8 cellular contexts compared by ENCODE assay signal in the genomic region with DNA sequence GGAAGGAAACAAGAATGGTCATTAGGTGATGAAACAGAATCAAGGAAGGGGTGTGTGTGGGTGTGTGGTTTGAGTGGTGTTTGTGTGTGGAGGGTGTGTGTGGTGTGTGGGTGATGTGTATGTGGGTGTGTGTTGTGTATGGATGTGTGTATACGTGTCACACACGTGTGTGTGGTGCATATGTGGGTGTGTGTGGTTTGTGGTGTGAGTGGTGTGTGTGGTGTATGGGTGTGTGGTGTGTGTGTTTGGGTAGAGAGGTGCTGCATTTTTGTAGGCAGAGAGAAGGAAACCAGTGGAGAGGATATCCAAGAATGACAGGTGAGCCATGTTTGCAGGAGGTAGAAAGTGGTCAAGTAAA. TPM values are rescaled to one million over a fixed set of nuclear protein-coding genes. Genes with fewer than 3 reads are reported as not detected.
DNase-seq lines count a peak whose midpoint lies in the region; ATAC-seq and TF ChIP-seq lines count a peak whose summit lies in the region.

No MANE protein-coding gene starts in this region.

- H3K4me3 ChIP-seq in MM.1S (ENCODE audit: low read length) (peak overlapping the region; percentile 93), neural cell (ENCODE audit: low read length) (peak overlapping the region; percentile 93)

- H3K9me2 ChIP-seq in MM.1S (replicated peaks; ENCODE audit: insufficient read depth, low read length), result no peaks in the 10 kb centered on the region
- H3K9me2 ChIP-seq in neural cell (ENCODE audit: insufficient read depth, low read length), result no peaks in the 10 kb centered on the region

- H3F3A ChIP-seq in MM.1S (ENCODE audit: insufficient read depth, low read length), result peaks cover 14% of the 10 kb centered on the region
- H3F3A ChIP-seq in neural cell (ENCODE audit: insufficient read depth, low read length, poor library complexity, severe bottlenecking), result no peaks in the 10 kb centered on the region

- H3K9ac ChIP-seq in MM.1S (ENCODE audit: low read length) (peak overlapping the region; percentile 89; the same call in 1 of the 2 replicates), neural cell (ENCODE audit: low read length) (no peak overlapping the region)

- H3K4me1 Mint-ChIP-seq in activated naive CD8-positive, alpha-beta T cell treated with anti-CD3 and anti-CD28 coated beads, Interleukin-2, amount 50 U/mL, for 24 hours, result peaks cover 20% of the 10 kb centered on the region

- peaks cover 17% of the 10 kb centered on the region for H3K4me1 ChIP-seq in MM.1S (ENCODE audit: low read length)

- no peak for TF ChIP-seq CTCF in C4-2B (conservative IDR thresholded peaks at IDR 0.05)
- TF ChIP-seq CTCF in MM.1S (IDR thresholded peaks at IDR 0.05; ENCODE audit: low read length), result no peak
- TF ChIP-seq CTCF in neural cell (IDR thresholded peaks at IDR 0.05; ENCODE audit: poor library complexity, severe bottlenecking), result no peak

- H3K27ac ChIP-seq in C4-2B (peak overlapping the region; percentile 93), MM.1S (ENCODE audit: low read length) (no peak overlapping the region), neural cell (ENCODE audit: low read length) (no peak overlapping the region)

- H3K27ac Mint-ChIP-seq in activated naive CD8-positive, alpha-beta T cell treated with anti-CD3 and anti-CD28 coated beads, Interleukin-2, amount 50 U/mL, for 24 hours, result peak overlapping the region; percentile 89

- TF ChIP-seq RAD21 in neural cell (conservative IDR thresholded peaks at IDR 0.05), result no peak

- peak overlapping the region; percentile 89 for H3K4me3 Mint-ChIP-seq in activated naive CD8-positive, alpha-beta T cell treated with anti-CD3 and anti-CD28 coated beads, Interleukin-2, amount 50 U/mL, for 24 hours

- DNase-seq in MM.1S, result no peak
- peak; percentile 60 for DNase-seq in activated naive CD8-positive, alpha-beta T cell treated with anti-CD3 and anti-CD28 coated beads, Interleukin-2, amount 50 U/mL, for 24 hours
- no peak for DNase-seq in Ammon's horn (ENCODE audit: low spot score)
- DNase-seq in glomerular visceral epithelial cell (ENCODE audit: extremely low spot score), result no peak
- DNase-seq in RPMI8226, result no peak

- no peak for TF ChIP-seq EP300 in neural cell (conservative IDR thresholded peaks at IDR 0.05; ENCODE audit: poor library complexity, severe bottlenecking)

- no peak for ATAC-seq in activated naive CD8-positive, alpha-beta T cell treated with anti-CD3 and anti-CD28 coated beads, Interleukin-2, amount 50 U/mL, for 24 hours
- no peak for ATAC-seq in HG03025 (IDR thresholded peaks at IDR 0.05; ENCODE audit: low FRiP score, unreplicated experiment)

- H3K79me2 ChIP-seq in MM.1S (ENCODE audit: low read length), result peaks cover 39% of the 10 kb centered on the region
- H3K79me2 ChIP-seq in neural cell (replicated peaks; ENCODE audit: insufficient read depth, low read length), result peaks cover 32% of the 10 kb centered on the region

- H3K27me3 ChIP-seq in MM.1S (replicated peaks; ENCODE audit: insufficient read depth, low read length) (no peaks in the 10 kb centered on the region), neural cell (ENCODE audit: insufficient read depth, low read depth, low read length) (no peaks in the 10 kb centered on the region)

- H3K4me2 ChIP-seq in MM.1S (ENCODE audit: low read depth, low read length) (peak overlapping the region; percentile 93), neural cell (ENCODE audit: low read length) (no peak overlapping the region)

- 0 out of 2 replicates have a peak, but pooled peaks cover 10% of the 10 kb centered on the region for H4K20me1 ChIP-seq in MM.1S (ENCODE audit: insufficient read depth, low read length)
- H4K20me1 ChIP-seq in neural cell (ENCODE audit: insufficient read depth), result no peaks in the 10 kb centered on the region

- peaks cover 18% of the 10 kb centered on the region for H3K36me3 Mint-ChIP-seq in activated naive CD8-positive, alpha-beta T cell treated with anti-CD3 and anti-CD28 coated beads, Interleukin-2, amount 50 U/mL, for 24 hours (ENCODE audit: low read depth)

- H3K36me3 ChIP-seq in MM.1S (replicated peaks; ENCODE audit: insufficient read depth, low read length), result no peaks in the 10 kb centered on the region
- no peaks in the 10 kb centered on the region for H3K36me3 ChIP-seq in neural cell (ENCODE audit: insufficient read depth, low read length)

- H3K27me3 Mint-ChIP-seq in activated naive CD8-positive, alpha-beta T cell treated with anti-CD3 and anti-CD28 coated beads, Interleukin-2, amount 50 U/mL, for 24 hours, result peaks cover 3% of the 10 kb centered on the region

- no peaks in the 10 kb centered on the region for H3K9me3 ChIP-seq in MM.1S (replicated peaks; ENCODE audit: insufficient read depth, low read length)
- no peaks in the 10 kb centered on the region for H3K9me3 ChIP-seq in neural cell (ENCODE audit: low read length)

- H2AFZ ChIP-seq in MM.1S (ENCODE audit: low read length), result peak overlapping the region; percentile 94
- no peak overlapping the region for H2AFZ ChIP-seq in neural cell (ENCODE audit: low read depth, low read length)

- H3K9me3 Mint-ChIP-seq in activated naive CD8-positive, alpha-beta T cell treated with anti-CD3 and anti-CD28 coated beads, Interleukin-2, amount 50 U/mL, for 24 hours, result no peaks in the 10 kb centered on the region

TF ChIP-seq in neural cell, 6 proteins besides CTCF, POLR2A, EP300 and RAD21:
- TF ChIP-seq POLR2AphosphoS5 (IDR thresholded peaks at IDR 0.05) (no peak), EZH2 (IDR thresholded peaks at IDR 0.05; ENCODE audit: borderline replicate concordance, insufficient read depth, low read length, poor library complexity, severe bottlenecking) (no peak), MXI1 (conservative IDR thresholded peaks at IDR 0.05; ENCODE audit: poor library complexity, severe bottlenecking) (no peak), TAF1 (IDR thresholded peaks at IDR 0.05; ENCODE audit: low read depth) (no peak), SMC3 (conservative IDR thresholded peaks at IDR 0.05; ENCODE audit: poor library complexity) (no peak)
- TF ChIP-seq, protein P1, sequence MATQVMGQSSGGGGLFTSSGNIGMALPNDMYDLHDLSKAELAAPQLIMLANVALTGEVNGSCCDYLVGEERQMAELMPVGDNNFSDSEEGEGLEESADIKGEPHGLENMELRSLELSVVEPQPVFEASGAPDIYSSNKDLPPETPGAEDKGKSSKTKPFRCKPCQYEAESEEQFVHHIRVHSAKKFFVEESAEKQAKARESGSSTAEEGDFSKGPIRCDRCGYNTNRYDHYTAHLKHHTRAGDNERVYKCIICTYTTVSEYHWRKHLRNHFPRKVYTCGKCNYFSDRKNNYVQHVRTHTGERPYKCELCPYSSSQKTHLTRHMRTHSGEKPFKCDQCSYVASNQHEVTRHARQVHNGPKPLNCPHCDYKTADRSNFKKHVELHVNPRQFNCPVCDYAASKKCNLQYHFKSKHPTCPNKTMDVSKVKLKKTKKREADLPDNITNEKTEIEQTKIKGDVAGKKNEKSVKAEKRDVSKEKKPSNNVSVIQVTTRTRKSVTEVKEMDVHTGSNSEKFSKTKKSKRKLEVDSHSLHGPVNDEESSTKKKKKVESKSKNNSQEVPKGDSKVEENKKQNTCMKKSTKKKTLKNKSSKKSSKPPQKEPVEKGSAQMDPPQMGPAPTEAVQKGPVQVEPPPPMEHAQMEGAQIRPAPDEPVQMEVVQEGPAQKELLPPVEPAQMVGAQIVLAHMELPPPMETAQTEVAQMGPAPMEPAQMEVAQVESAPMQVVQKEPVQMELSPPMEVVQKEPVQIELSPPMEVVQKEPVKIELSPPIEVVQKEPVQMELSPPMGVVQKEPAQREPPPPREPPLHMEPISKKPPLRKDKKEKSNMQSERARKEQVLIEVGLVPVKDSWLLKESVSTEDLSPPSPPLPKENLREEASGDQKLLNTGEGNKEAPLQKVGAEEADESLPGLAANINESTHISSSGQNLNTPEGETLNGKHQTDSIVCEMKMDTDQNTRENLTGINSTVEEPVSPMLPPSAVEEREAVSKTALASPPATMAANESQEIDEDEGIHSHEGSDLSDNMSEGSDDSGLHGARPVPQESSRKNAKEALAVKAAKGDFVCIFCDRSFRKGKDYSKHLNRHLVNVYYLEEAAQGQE (IDR thresholded peaks at IDR 0.05; ENCODE audit: borderline replicate concordance), result no peak
TF ChIP-seq in neural cell: peak in this region for 0.

RNA-seq across cellular contexts. Expression of gene CEP192, which starts 1.1 kb away (rescaled TPM):
- 28.1 and 31.7 TPM in 2 replicates for polyA plus RNA-seq in neural cell
- polyA minus RNA-seq in neural cell, result 59.2 and 65.5 TPM in 2 replicates

RNA-seq across cellular contexts. Expression of gene SEH1L, which starts 42.3 kb away (rescaled TPM):
- polyA plus RNA-seq in neural cell, result 11.5 and 12.3 TPM in 2 replicates
- polyA minus RNA-seq in neural cell, result 26.6 and 27.3 TPM in 2 replicates
